11 cellular contexts compared by ENCODE assay signal in the genomic region with DNA sequence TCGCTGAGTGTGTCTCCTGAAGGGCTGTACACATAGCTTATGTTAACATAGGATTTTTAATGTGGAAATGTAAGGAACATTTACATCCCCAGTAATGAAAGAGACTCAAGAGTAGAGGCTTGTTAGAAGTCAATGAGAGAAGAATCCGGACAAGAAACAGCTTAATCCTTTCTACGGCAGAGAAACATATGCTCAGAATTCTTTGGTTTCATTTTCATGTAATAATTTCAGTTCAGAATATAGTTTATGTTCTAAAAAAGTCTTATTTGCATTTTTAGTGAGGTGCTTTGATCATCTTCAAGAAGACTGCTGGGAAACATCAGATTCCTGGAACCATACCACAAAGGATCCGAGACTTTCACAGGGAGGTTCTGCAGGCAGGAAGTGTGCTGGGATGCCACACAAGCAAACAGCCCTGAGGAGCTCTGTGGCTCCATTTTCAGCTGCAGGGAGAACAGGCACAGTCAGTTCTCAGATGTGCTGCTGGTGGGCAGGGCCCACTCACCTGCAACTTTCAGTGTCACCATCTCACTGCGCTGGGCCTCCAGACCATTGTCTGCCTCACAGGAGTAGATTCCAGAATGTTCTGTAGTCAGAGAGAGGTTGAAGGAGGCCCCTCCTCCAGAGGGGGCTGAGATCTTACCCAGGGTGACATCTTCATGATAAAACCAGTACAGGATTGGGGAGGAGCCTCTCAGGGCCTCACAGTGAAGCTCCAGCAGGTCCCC. TPM values are rescaled to one million over a fixed set of nuclear protein-coding genes. Genes with fewer than 3 reads are reported as not detected.
DNase-seq lines count a peak whose midpoint lies in the region; ATAC-seq and TF ChIP-seq lines count a peak whose summit lies in the region.
"Had no signal": no experiment of that assay in that cellular context is flagged by ENCODE, and none has a peak within 500 bp of the region (broad histone marks: within the 10 kb centered on the region; RNA-seq: fewer than 3 reads in every experiment).

No MANE protein-coding gene starts in this region.

- peak; percentile 81 for ATAC-seq in GM19395 (IDR thresholded peaks at IDR 0.05; ENCODE audit: unreplicated experiment)
- ATAC-seq in HG02798 (IDR thresholded peaks at IDR 0.05; ENCODE audit: poor library complexity, unreplicated experiment) = peak; percentile 87
- no peak for ATAC-seq in HG03135 (IDR thresholded peaks at IDR 0.05; ENCODE audit: unreplicated experiment)
- ATAC-seq: activated T-cell treated with anti-CD3 and anti-CD28 coated beads, Interleukin-2, amount 50 U/mL, for 4 hours had no signal

- no TSS peak for BruUV-seq in OCI-LY7 (replicated peaks; lab: Mats Ljungman, UMichigan)

- no peak for TF ChIP-seq EP300 in esophagus muscularis mucosa (IDR thresholded peaks at IDR 0.05)

- no peaks in the 10 kb centered on the region for H3K9me2 ChIP-seq in OCI-LY7 (ENCODE audit: insufficient read depth, low read length)

- intact Hi-C loops in OCI-LY7 (cut with micrococcal nuclease; ENCODE audit: unreplicated experiment) = no loop called here
- intact Hi-C loops in esophagus muscularis mucosa (cut with DNase I) = no loop called here

- H3K4me1 ChIP-seq in OCI-LY7 (ENCODE audit: insufficient read depth, low read length, poor library complexity, severe bottlenecking) (peaks cover 19% of the 10 kb centered on the region), esophagus muscularis mucosa (no peaks in the 10 kb centered on the region)

- POLR2A ChIA-PET in OCI-LY7 (lab: Charles Lee) = interaction anchor here (0.8 to 1.8 kb wide), 7 partner anchors 9 to 41 kb away, joined by 3 to 11 read pairs (median 3); no protein-coding TSS in a partner anchor

- H3K36me3 ChIP-seq in OCI-LY7 (ENCODE audit: insufficient read depth, low read length) (peaks cover 31% of the 10 kb centered on the region), esophagus muscularis mucosa (no peaks in the 10 kb centered on the region)

- H3K79me2 ChIP-seq in OCI-LY7 (ENCODE audit: insufficient read depth, low read depth, low read length) = no peaks in the 10 kb centered on the region

- H4K20me1 ChIP-seq in OCI-LY7 (ENCODE audit: insufficient read depth, low read length) = no peaks in the 10 kb centered on the region

- H3K4me3 ChIP-seq in GM12865 (ENCODE audit: low read depth, low read length) (peak overlapping the region; percentile 27; the same call in 1 of the 2 replicates), OCI-LY7 (ENCODE audit: low read depth, low read length, poor library complexity, severe bottlenecking) (peak overlapping the region; percentile 26), esophagus muscularis mucosa (no peak overlapping the region)
- H3K4me3 ChIP-seq: smooth muscle cell had no signal

- DNase-seq in GM12865 (ENCODE audit: low read depth) (peak; percentile 75), OCI-LY7 (ENCODE audit: low spot score) (peak; percentile 61), NCI-H128 (lab: John Stamatoyannopoulos, UW; ENCODE audit: unreplicated experiment) (no peak), NCI-H446 (lab: John Stamatoyannopoulos, UW) (no peak), esophagus muscularis mucosa (ENCODE audit: extremely low spot score) (no peak)
- DNase-seq: activated T-cell treated with anti-CD3 and anti-CD28 coated beads, Interleukin-2, amount 50 U/mL, for 4 hours had no signal

- peak overlapping the region; percentile 64 for H3K4me2 ChIP-seq in OCI-LY7 (ENCODE audit: low read length)
- H3K4me2 ChIP-seq: smooth muscle cell had no signal

- H3K9me3 ChIP-seq in OCI-LY7 (ENCODE audit: low read length) (no peaks in the 10 kb centered on the region), esophagus muscularis mucosa (no peaks in the 10 kb centered on the region)

- CTCF ChIA-PET in OCI-LY7 (lab: Charles Lee; ENCODE audit: unreplicated experiment) = no interaction called here

- no peak for TF ChIP-seq POLR2A in esophagus muscularis mucosa (IDR thresholded peaks at IDR 0.05; ENCODE audit: low read depth)

- 70% methylated on average over 5 of the region's 5 CpGs for WGBS in esophagus muscularis mucosa

- TF ChIP-seq CTCF in GM12865 (IDR thresholded peaks at IDR 0.05; ENCODE audit: insufficient read depth, low read depth, low read length, missing control alignments) (no peak), OCI-LY7 (conservative IDR thresholded peaks at IDR 0.05; ENCODE audit: low read length) (no peak), esophagus muscularis mucosa (IDR thresholded peaks at IDR 0.05) (no peak)

- H2AFZ ChIP-seq in OCI-LY7 (ENCODE audit: low read length) = peak overlapping the region; percentile 65

- H3K27ac ChIP-seq in OCI-LY7 (ENCODE audit: low read depth, low read length, poor library complexity, severe bottlenecking) (peak overlapping the region; percentile 55), esophagus muscularis mucosa (replicated peaks in 1 of 4) (no peak overlapping the region)

- H3K27me3 ChIP-seq in esophagus muscularis mucosa = peaks cover 0 to 17% (median 0%) of the 10 kb centered on the region in 4 donors

RNA-seq across cellular contexts. Expression of gene FCRL5, which starts 28.4 kb away (rescaled TPM):
- 64.6 and 73.5 TPM in 2 replicates for total RNA-seq in OCI-LY7 (2014; rRNA removed; shearing (Covaris generic))
- total RNA-seq in OCI-LY7 (2022) = 44.8 and 57.4 TPM in 2 replicates
- under 1 TPM in 1 of 4 donors, not detected in 3; 0.50 TPM for total RNA-seq in esophagus muscularis mucosa
- total RNA-seq: activated T-cell treated with anti-CD3 and anti-CD28 coated beads, Interleukin-2, amount 50 U/mL, for 4 hours; bronchial epithelial cell; smooth muscle cell had no signal

Comparison
In these comparisons a context has a peak if more than half of its experiments do, and no peak if none do; other contexts are left out.
1. DNase-seq: peak in GM12865 (single experiment) and OCI-LY7 (single experiment); none in NCI-H128 (single experiment), NCI-H446 (0 of 2) and esophagus muscularis mucosa (single experiment).
2. H3K4me3 ChIP-seq: peak in GM12865 (single experiment) and OCI-LY7 (single experiment); none in esophagus muscularis mucosa (0 of 4).
3. RNA of gene FCRL5, which starts 28.4 kb away (total RNA-seq): 44.8 to 73.5 TPM in OCI-LY7; 0.50 TPM in esophagus muscularis mucosa; every median in the first group is over 10 times any median in the second.